In the genomic region with DNA sequence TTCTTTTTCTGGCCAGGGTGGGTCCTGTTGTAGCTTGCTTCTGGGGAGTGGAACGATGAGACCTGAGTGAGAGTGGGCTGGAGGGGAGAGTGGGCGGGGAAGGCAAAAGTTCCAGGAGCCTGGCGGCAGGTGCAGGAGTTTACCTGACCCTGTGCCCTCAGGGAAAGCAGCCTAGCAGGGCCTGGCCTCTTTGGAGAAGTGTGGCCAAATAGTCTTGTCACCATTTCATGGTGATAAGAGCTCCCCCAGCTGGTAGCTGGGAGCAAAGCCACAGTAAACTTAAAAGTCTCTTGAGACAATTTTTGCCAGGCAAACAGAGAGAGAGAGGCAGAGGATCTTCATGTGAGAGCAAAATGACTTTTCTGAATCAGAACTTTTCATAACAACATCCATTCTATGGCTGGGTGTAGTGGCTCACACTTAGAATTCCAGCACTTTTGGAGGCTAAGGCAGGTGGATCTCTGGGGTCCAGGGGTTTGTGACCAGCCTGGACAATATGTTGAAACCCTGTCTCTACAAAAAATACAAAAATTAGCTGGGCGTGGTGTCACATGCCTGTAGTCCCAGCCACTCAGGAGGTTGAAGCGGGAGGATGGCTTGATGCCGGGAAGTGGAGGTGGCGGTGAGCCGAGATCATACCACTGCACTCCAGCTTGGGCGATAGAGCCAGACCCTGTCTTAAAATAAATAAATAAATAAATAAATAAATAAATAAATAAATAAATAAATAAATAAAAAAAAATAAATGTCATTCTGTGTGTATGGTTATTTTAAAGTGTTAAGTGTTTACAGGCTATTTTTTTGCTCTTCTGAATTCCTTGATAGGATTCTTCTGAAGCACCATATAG, we compare ENCODE assay signal across 8 cellular contexts.
A peak's percentile ranks its signal among the peaks of the same experiment; 100 is the strongest.
DNase-seq lines count a peak whose midpoint lies in the region; TF ChIP-seq lines count a peak whose summit lies in the region.

No MANE protein-coding gene starts in this region.

- no peaks in the 10 kb centered on the region for H3K36me3 Mint-ChIP-seq in activated naive CD4-positive, alpha-beta T cell treated with anti-CD3 and anti-CD28 coated beads, Interleukin-2, amount 50 U/mL, for 24 hours
- peaks cover 23% of the 10 kb centered on the region for H3K36me3 Mint-ChIP-seq in progenitor cell of endocrine pancreas (ENCODE audit: insufficient read depth)

- H3K27me3 Mint-ChIP-seq in activated naive CD4-positive, alpha-beta T cell treated with anti-CD3 and anti-CD28 coated beads, Interleukin-2, amount 50 U/mL, for 24 hours, result no peaks in the 10 kb centered on the region
- H3K27me3 Mint-ChIP-seq in progenitor cell of endocrine pancreas, result no peaks in the 10 kb centered on the region

- H3K27me3 ChIP-seq in uterus, result no peaks in the 10 kb centered on the region

- no peak for TF ChIP-seq POLR2A in uterus (IDR thresholded peaks at IDR 0.05)

- no peak overlapping the region for H3K4me3 Mint-ChIP-seq in activated naive CD4-positive, alpha-beta T cell treated with anti-CD3 and anti-CD28 coated beads, Interleukin-2, amount 50 U/mL, for 24 hours
- no peak overlapping the region for H3K4me3 Mint-ChIP-seq in progenitor cell of endocrine pancreas (ENCODE audit: low read depth)

- intact Hi-C loops in head of caudate nucleus (cut with DNase I), result no loop called here
- intact Hi-C loops in uterus (cut with DNase I; ENCODE audit: low total_unique reads), result no loop called here

- DNase-seq in Daoy (ENCODE audit: low read depth) (peak; percentile 71), HCEC 1CT (peak; percentile 73), NCI-H1105 (lab: John Stamatoyannopoulos, UW) (peak; percentile 91), SKM-1 (lab: John Stamatoyannopoulos, UW; ENCODE audit: unreplicated experiment) (peak; percentile 74), head of caudate nucleus (peak; percentile 19 to 78 (median 58)), progenitor cell of endocrine pancreas (ENCODE audit: low spot score, unreplicated experiment) (peak; percentile 66), uterus (peak; percentile 72 to 73)

- H3K36me3 ChIP-seq in uterus, result no peaks in the 10 kb centered on the region

- H3K4me1 ChIP-seq in uterus, result no peaks in the 10 kb centered on the region

- H3K27ac ChIP-seq in uterus, result peak overlapping the region in 1 of 2 donors; percentile 14

- no peaks in the 10 kb centered on the region for H3K9me3 ChIP-seq in uterus

- no peaks in the 10 kb centered on the region for H3K9me3 Mint-ChIP-seq in activated naive CD4-positive, alpha-beta T cell treated with anti-CD3 and anti-CD28 coated beads, Interleukin-2, amount 50 U/mL, for 24 hours
- no peaks in the 10 kb centered on the region for H3K9me3 Mint-ChIP-seq in progenitor cell of endocrine pancreas (ENCODE audit: low read depth)

- H3K4me3 ChIP-seq in uterus, result no peak overlapping the region

- TF ChIP-seq CTCF in progenitor cell of endocrine pancreas (IDR thresholded peaks at IDR 0.05; ENCODE audit: unreplicated experiment) (peak; percentile 89), uterus (IDR thresholded peaks at IDR 0.05) (peak; percentile 64 to 85 (median 82))

- peak overlapping the region; percentile 21 for H3K27ac Mint-ChIP-seq in activated naive CD4-positive, alpha-beta T cell treated with anti-CD3 and anti-CD28 coated beads, Interleukin-2, amount 50 U/mL, for 24 hours
- H3K27ac Mint-ChIP-seq in progenitor cell of endocrine pancreas, result peak overlapping the region; percentile 49

- peaks cover 8% of the 10 kb centered on the region for H3K4me1 Mint-ChIP-seq in activated naive CD4-positive, alpha-beta T cell treated with anti-CD3 and anti-CD28 coated beads, Interleukin-2, amount 50 U/mL, for 24 hours
- H3K4me1 Mint-ChIP-seq in progenitor cell of endocrine pancreas (ENCODE audit: low read depth), result peaks cover 22% of the 10 kb centered on the region
